1 cellular context compared by ENCODE assay signal in genomic region chr11:103920933-103921332, GRCh38.
TF ChIP-seq lines count a peak whose summit lies in the region.

No MANE protein-coding gene starts in this region.

TF ChIP-seq in A549, 52 proteins besides CTCF, POLR2A, EP300 and RAD21 (continued from another document):
- TF ChIP-seq HMGXB4 (CRISPR knock-in tag; IDR thresholded peaks at IDR 0.05; ENCODE audit: borderline replicate concordance): no peak
- TF ChIP-seq KDM5A (IDR thresholded peaks at IDR 0.05): no peak
- no peak for TF ChIP-seq JUN (IDR thresholded peaks at IDR 0.05)
- TF ChIP-seq ZC3H11A (IDR thresholded peaks at IDR 0.05): no peak
- TF ChIP-seq CHD2 (IDR thresholded peaks at IDR 0.05; ENCODE audit: low read length, partially characterized antibody): no peak
- TF ChIP-seq HOXB13 (CRISPR knock-in tag; IDR thresholded peaks at IDR 0.05; ENCODE audit: low read depth): no peak
